ENCODE assay signal across 2 cellular contexts in genomic region chr14:103679351-103679750, GRCh38.
A peak's percentile ranks its signal among the peaks of the same experiment; 100 is the strongest.
TF ChIP-seq lines count a peak whose summit lies in the region.

No MANE protein-coding gene starts in this region.

TF ChIP-seq in SK-N-SH treated with all-trans-retinoic acid at 6 μM for 48 hours, 23 proteins besides CTCF, POLR2A, EP300 and RAD21:
- TF ChIP-seq PATZ1 (CRISPR knock-in tag; IDR thresholded peaks at IDR 0.05; ENCODE audit: borderline replicate concordance) (no peak), ZNF8 (CRISPR knock-in tag; IDR thresholded peaks at IDR 0.05) (no peak)

TF ChIP-seq in K562, 482 proteins besides CTCF, POLR2A, EP300 and RAD21 (continued from another document):
- TF ChIP-seq USF2 (CRISPR knock-in tag; IDR thresholded peaks at IDR 0.05) (peak; percentile 18; the same call in 1 of the 2 replicates), CTCFL (IDR thresholded peaks at IDR 0.05; ENCODE audit: borderline replicate concordance, insufficient read depth, low read depth, low read length, poor library complexity, severe bottlenecking) (peak; percentile 33), ZNF143 (CRISPR knock-in tag; IDR thresholded peaks at IDR 0.05) (no peak), FOXP1 (CRISPR knock-in tag; IDR thresholded peaks at IDR 0.05) (no peak), BHLHE40 (IDR thresholded peaks at IDR 0.05; ENCODE audit: low read length) (peak; percentile 75), PRDM10 (IDR thresholded peaks at IDR 0.05; ENCODE audit: partially characterized antibody) (peak; percentile 49), SPI1 (IDR thresholded peaks at IDR 0.05; ENCODE audit: borderline replicate concordance, low read depth, low read length) (peak; percentile 33; the same call in 1 of the 2 replicates)
